ENCODE assay signal across 18 cellular contexts in genomic region chr2:53210538-53210937, GRCh38.
DNase-seq lines count a peak whose midpoint lies in the region; FAIRE-seq and TF ChIP-seq lines count a peak whose summit lies in the region.
"Had no signal": no experiment of that assay in that cellular context is flagged by ENCODE, and none has a peak within 500 bp of the region (broad histone marks: within the 10 kb centered on the region; RNA-seq: fewer than 3 reads in every experiment).

No MANE protein-coding gene starts in this region.

- no peaks in the 10 kb centered on the region for H3K79me1 ChIP-seq in trophoblast cell (ENCODE audit: low read length)

- H3K36me3 ChIP-seq in left ventricle myocardium inferior = no peaks in the 10 kb centered on the region
- no peaks in the 10 kb centered on the region for H3K36me3 ChIP-seq in right atrium auricular region
- H3K36me3 ChIP-seq in endodermal cell (ENCODE audit: control insufficient read depth, insufficient read depth, low read length) = no peaks in the 10 kb centered on the region
- no peaks in the 10 kb centered on the region for H3K36me3 ChIP-seq in Caco-2 (ENCODE audit: control insufficient read depth, insufficient read depth, low read length)
- no peaks in the 10 kb centered on the region for H3K36me3 ChIP-seq in trophoblast cell (ENCODE audit: control insufficient read depth in 1 of 2, insufficient read depth in 2 of 2, low read length in 2 of 2)
- H3K36me3 ChIP-seq: ascending aorta, upper lobe of right lung had no signal

- no peak overlapping the region for H2BK120ac ChIP-seq in trophoblast cell (ENCODE audit: insufficient read depth, low read length, poor library complexity)

- no peak overlapping the region for H4K8ac ChIP-seq in trophoblast cell (ENCODE audit: low read depth, low read length)

- H3K23ac ChIP-seq in trophoblast cell (ENCODE audit: low read length) = no peak overlapping the region

- DNase-seq in left ventricle myocardium inferior = no peak
- DNase-seq in right atrium auricular region (ENCODE audit: low spot score) = no peak
- DNase-seq in OCI-M1 (lab: John Stamatoyannopoulos, UW) = peak; percentile 9
- no peak for DNase-seq in endodermal cell
- no peak for DNase-seq in Caco-2
- no peak for DNase-seq in T-helper 2 cell treated with Interferon-gamma antibody and Interleukin-4, amounts not matched to agents 5 μg/mL and 100 μg/mL, for 36 hours (ENCODE audit: low spot score)
- DNase-seq in trophoblast cell = no peak
- no peak for DNase-seq in GM12891 (ENCODE audit: insufficient read length, low spot score)
- DNase-seq: activated CD4-positive, alpha-beta memory T cell treated with anti-CD3 and anti-CD28 coated beads for 36 hours; effector memory CD4-positive, alpha-beta T cell; kidney; NCI-H1930; stimulated activated CD4-positive, alpha-beta T cell treated with anti-CD3 and anti-CD28 coated beads, Interleukin-2, amount 100 ng/mL, for 48 hours; T1000; upper lobe of right lung had no signal

- H3K4ac ChIP-seq in trophoblast cell (ENCODE audit: low read depth, low read length) = no peak overlapping the region

- H3K4me1 ChIP-seq in left ventricle myocardium inferior (peaks cover 34% of the 10 kb centered on the region), right atrium auricular region (peaks cover 0 to 20% of the 10 kb centered on the region in 2 donors), endodermal cell (ENCODE audit: control insufficient read depth, insufficient read depth, low read length) (no peaks in the 10 kb centered on the region), Caco-2 (no peaks in the 10 kb centered on the region), trophoblast cell (ENCODE audit: control insufficient read depth in 1 of 2, insufficient read depth in 2 of 2, low read length in 2 of 2) (no peaks in the 10 kb centered on the region)
- H3K4me1 ChIP-seq: ascending aorta, upper lobe of right lung had no signal

- H3K79me2 ChIP-seq in trophoblast cell (ENCODE audit: control insufficient read depth, insufficient read depth, low read length, poor library complexity) = no peaks in the 10 kb centered on the region

- H3K4me3 Mint-ChIP-seq in endodermal cell (no peak overlapping the region), Caco-2 (ENCODE audit: unreplicated experiment) (no peak overlapping the region)
- H3K4me3 Mint-ChIP-seq in T-helper 2 cell treated with Interferon-gamma antibody and Interleukin-4, amounts not matched to agents 5 μg/mL and 100 μg/mL, for 36 hours = no peak overlapping the region
- H3K4me3 Mint-ChIP-seq: activated CD4-positive, alpha-beta memory T cell treated with anti-CD3 and anti-CD28 coated beads for 36 hours; B cell had no signal

- no peak overlapping the region for H4K12ac ChIP-seq in trophoblast cell (ENCODE audit: low read depth, low read length)

- H3K4me3 ChIP-seq in left ventricle myocardium inferior = no peak overlapping the region
- H3K4me3 ChIP-seq in right atrium auricular region = no peak overlapping the region
- no peak overlapping the region for H3K4me3 ChIP-seq in endodermal cell (ENCODE audit: low read length)
- no peak overlapping the region for H3K4me3 ChIP-seq in Caco-2 (ENCODE audit: low read depth, low read length)
- no peak overlapping the region for H3K4me3 ChIP-seq in trophoblast cell (ENCODE audit: low read depth, low read length)
- H3K4me3 ChIP-seq: ascending aorta, upper lobe of right lung had no signal

- no peak overlapping the region for H3K27ac ChIP-seq in left ventricle myocardium inferior (replicated peaks)
- H3K27ac ChIP-seq in right atrium auricular region = no peak overlapping the region
- no peak overlapping the region for H3K27ac ChIP-seq in endodermal cell (ENCODE audit: low read depth, low read length)
- H3K27ac ChIP-seq in trophoblast cell (ENCODE audit: low read depth, low read length) = no peak overlapping the region
- H3K27ac ChIP-seq: ascending aorta, upper lobe of right lung had no signal

- H3K4me1 Mint-ChIP-seq in endodermal cell = no peaks in the 10 kb centered on the region
- no peaks in the 10 kb centered on the region for H3K4me1 Mint-ChIP-seq in Caco-2 (ENCODE audit: low read depth, unreplicated experiment)
- H3K4me1 Mint-ChIP-seq in T-helper 2 cell treated with Interferon-gamma antibody and Interleukin-4, amounts not matched to agents 5 μg/mL and 100 μg/mL, for 36 hours (ENCODE audit: low read depth) = no peaks in the 10 kb centered on the region
- H3K4me1 Mint-ChIP-seq: B cell had no signal

- H3K9me3 Mint-ChIP-seq in endodermal cell (peaks cover 12% of the 10 kb centered on the region), Caco-2 (ENCODE audit: unreplicated experiment) (peaks cover 17% of the 10 kb centered on the region)
- H3K9me3 Mint-ChIP-seq in T-helper 2 cell treated with Interferon-gamma antibody and Interleukin-4, amounts not matched to agents 5 μg/mL and 100 μg/mL, for 36 hours = peaks cover 9% of the 10 kb centered on the region

- H3K4me2 ChIP-seq in trophoblast cell (ENCODE audit: low read length) = no peak overlapping the region

- H2BK12ac ChIP-seq in trophoblast cell (ENCODE audit: low read length) = no peak overlapping the region

- POLR2A ChIA-PET in Caco-2 (lab: Charles Lee) = no interaction called here

- CTCF ChIA-PET in Caco-2 (lab: Charles Lee) = interaction anchor here (1.0 kb wide), 2 partner anchors 192 to 196 kb away, joined by 3 read pairs; no protein-coding TSS in a partner anchor

- H2BK5ac ChIP-seq in trophoblast cell (ENCODE audit: low read depth, low read length, poor library complexity) = no peak overlapping the region

- H3K9me3 ChIP-seq in left ventricle myocardium inferior (replicated peaks) (peaks cover 21% of the 10 kb centered on the region), right atrium auricular region (no peaks in the 10 kb centered on the region), endodermal cell (ENCODE audit: control insufficient read depth, low read length) (peaks cover 6% of the 10 kb centered on the region), Caco-2 (no peaks in the 10 kb centered on the region), trophoblast cell (ENCODE audit: insufficient read depth, low read depth, low read length) (no peaks in the 10 kb centered on the region)
- H3K9me3 ChIP-seq: ascending aorta, upper lobe of right lung had no signal

- intact Hi-C loops in left ventricle myocardium inferior (cut with micrococcal nuclease) (no loop called here), Caco-2 (cut with micrococcal nuclease; ENCODE audit: unreplicated experiment) (loop anchor here (2.0 kb wide), 1 partner anchor 400 kb away; no protein-coding TSS in a partner anchor)

- 39 to 52% methylated on average over 2 to 3 of the region's 3 CpGs for WGBS in endodermal cell (ENCODE audit: insufficient coverage in 1 of 2, insufficient read length in 1 of 2), 2 experiments
- WGBS in trophoblast cell (ENCODE audit: extremely low coverage, insufficient coverage, insufficient read length) = no CpG with 5 or more reads among the region's 3 CpGs

- no peak overlapping the region for H2AFZ ChIP-seq in trophoblast cell (ENCODE audit: insufficient read depth, low read length, poor library complexity)

- no peaks in the 10 kb centered on the region for H3K27me3 Mint-ChIP-seq in endodermal cell (ENCODE audit: insufficient read depth)
- no peaks in the 10 kb centered on the region for H3K27me3 Mint-ChIP-seq in Caco-2 (ENCODE audit: insufficient read depth, unreplicated experiment)
- no peaks in the 10 kb centered on the region for H3K27me3 Mint-ChIP-seq in T-helper 2 cell treated with Interferon-gamma antibody and Interleukin-4, amounts not matched to agents 5 μg/mL and 100 μg/mL, for 36 hours (ENCODE audit: low read depth)
- H3K27me3 Mint-ChIP-seq: activated CD4-positive, alpha-beta memory T cell treated with anti-CD3 and anti-CD28 coated beads for 36 hours; B cell had no signal

- no peak for FAIRE-seq in GM12891 (lab: Jason Lieb, UNC)
- FAIRE-seq: kidney had no signal

- H3K14ac ChIP-seq in trophoblast cell (ENCODE audit: low read length) = no peak overlapping the region

- H3K27ac Mint-ChIP-seq in endodermal cell (no peak overlapping the region), Caco-2 (ENCODE audit: unreplicated experiment) (no peak overlapping the region)
- no peak overlapping the region for H3K27ac Mint-ChIP-seq in T-helper 2 cell treated with Interferon-gamma antibody and Interleukin-4, amounts not matched to agents 5 μg/mL and 100 μg/mL, for 36 hours
- H3K27ac Mint-ChIP-seq: activated CD4-positive, alpha-beta memory T cell treated with anti-CD3 and anti-CD28 coated beads for 36 hours; activated T-helper 2 cell treated with anti-CD3 and anti-CD28 coated beads, Interferon-gamma antibody, Interleukin-2, Interleukin-4, amounts not matched to agents 10 μg/mL and 5 μg/mL and 100 μg/mL, durations not matched to agents 14 hours and 24 hours and 36 hours; B cell had no signal

- peak; percentile 24 for TF ChIP-seq CTCF in left ventricle myocardium inferior (IDR thresholded peaks at IDR 0.05; ENCODE audit: borderline replicate concordance)
- TF ChIP-seq CTCF in right atrium auricular region (IDR thresholded peaks at IDR 0.05) = no peak
- peak; percentile 73 for TF ChIP-seq CTCF in endodermal cell (conservative IDR thresholded peaks at IDR 0.05)
- no peak for TF ChIP-seq CTCF in Caco-2 (IDR thresholded peaks at IDR 0.05; ENCODE audit: insufficient read depth in 1 of 2, low read depth in 1 of 2, low read length in 1 of 2, severe bottlenecking in 1 of 2, unreplicated experiment in 1 of 2)

- H4K91ac ChIP-seq in trophoblast cell (ENCODE audit: low read depth, low read length) = no peak overlapping the region

- H2AK5ac ChIP-seq in trophoblast cell (ENCODE audit: low read length) = no peak overlapping the region

- BruUV-seq in Caco-2 (replicated peaks; lab: Mats Ljungman, UMichigan) = no TSS peak

- no peak overlapping the region for H3K18ac ChIP-seq in trophoblast cell (ENCODE audit: low read length)

- H3K9ac ChIP-seq in endodermal cell (ENCODE audit: extremely low read depth, low read length, poor library complexity, severe bottlenecking) (no peak overlapping the region), trophoblast cell (ENCODE audit: low read length) (no peak overlapping the region)

- H3K36me3 Mint-ChIP-seq in endodermal cell (ENCODE audit: low read depth) = no peaks in the 10 kb centered on the region
- H3K36me3 Mint-ChIP-seq in Caco-2 (ENCODE audit: insufficient read depth, unreplicated experiment) = no peaks in the 10 kb centered on the region
- H3K36me3 Mint-ChIP-seq in T-helper 2 cell treated with Interferon-gamma antibody and Interleukin-4, amounts not matched to agents 5 μg/mL and 100 μg/mL, for 36 hours (ENCODE audit: low read depth) = no peaks in the 10 kb centered on the region
- H3K36me3 Mint-ChIP-seq: activated CD4-positive, alpha-beta memory T cell treated with anti-CD3 and anti-CD28 coated beads for 36 hours had no signal

- no peaks in the 10 kb centered on the region for H3K27me3 ChIP-seq in left ventricle myocardium inferior (ENCODE audit: low read depth)
- no peaks in the 10 kb centered on the region for H3K27me3 ChIP-seq in right atrium auricular region
- no peaks in the 10 kb centered on the region for H3K27me3 ChIP-seq in endodermal cell (ENCODE audit: control insufficient read depth, insufficient read depth, low read length, poor library complexity, severe bottlenecking)
- no peaks in the 10 kb centered on the region for H3K27me3 ChIP-seq in Caco-2 (replicated peaks; ENCODE audit: control insufficient read depth, insufficient read depth, low read length)
- H3K27me3 ChIP-seq in trophoblast cell (ENCODE audit: insufficient read depth, low read length) = no peaks in the 10 kb centered on the region
- H3K27me3 ChIP-seq: ascending aorta, upper lobe of right lung had no signal

- no peak for TF ChIP-seq POLR2A in GM12891 (IDR thresholded peaks at IDR 0.05; ENCODE audit: low read depth, low read length)

Comparison
In these comparisons a context has a peak if more than half of its experiments do, and no peak if none do; other contexts are left out.
1. CTCF ChIP-seq: peak in left ventricle myocardium inferior (single experiment) and endodermal cell (single experiment); none in right atrium auricular region (0 of 2) and Caco-2 (0 of 2).